In the genomic region with DNA sequence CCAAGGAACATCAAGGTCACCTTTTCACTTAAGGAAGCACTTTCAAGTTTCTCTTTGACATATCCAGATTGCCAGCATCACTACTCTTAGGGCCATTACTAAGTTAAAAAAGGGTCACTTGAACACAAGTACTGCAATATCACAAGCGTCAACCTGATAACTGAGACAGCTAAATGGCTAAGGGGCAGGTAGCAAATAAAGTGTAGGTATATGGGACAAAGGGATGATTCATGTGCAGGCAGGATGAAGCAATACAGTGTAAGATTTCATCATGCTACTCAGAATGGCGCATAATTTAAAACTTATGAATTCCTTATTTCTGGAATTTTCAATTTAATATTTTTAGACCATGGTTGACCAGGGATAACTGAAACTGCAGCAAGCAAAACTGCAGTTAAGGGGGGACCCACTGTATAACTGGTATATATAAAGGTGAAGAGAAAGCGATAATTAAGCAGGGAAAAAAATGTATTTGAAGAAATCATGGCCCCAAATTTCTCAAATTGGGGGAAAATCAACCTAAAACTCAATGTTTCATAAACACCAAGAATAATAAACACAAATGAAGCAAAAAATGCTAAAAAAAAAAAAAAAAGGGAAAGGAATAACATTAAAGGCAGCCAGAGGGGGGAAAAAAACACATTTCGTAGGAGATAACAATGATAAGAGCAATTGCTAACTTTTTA, we compare ENCODE assay signal across 1 cellular context.
A peak's percentile ranks its signal among the peaks of the same experiment; 100 is the strongest.
TF ChIP-seq lines count a peak whose summit lies in the region.

No MANE protein-coding gene starts in this region.

TF ChIP-seq in HepG2, 621 proteins besides CTCF, POLR2A, EP300 and RAD21 (continued from another document):
- TF ChIP-seq, protein P1, sequence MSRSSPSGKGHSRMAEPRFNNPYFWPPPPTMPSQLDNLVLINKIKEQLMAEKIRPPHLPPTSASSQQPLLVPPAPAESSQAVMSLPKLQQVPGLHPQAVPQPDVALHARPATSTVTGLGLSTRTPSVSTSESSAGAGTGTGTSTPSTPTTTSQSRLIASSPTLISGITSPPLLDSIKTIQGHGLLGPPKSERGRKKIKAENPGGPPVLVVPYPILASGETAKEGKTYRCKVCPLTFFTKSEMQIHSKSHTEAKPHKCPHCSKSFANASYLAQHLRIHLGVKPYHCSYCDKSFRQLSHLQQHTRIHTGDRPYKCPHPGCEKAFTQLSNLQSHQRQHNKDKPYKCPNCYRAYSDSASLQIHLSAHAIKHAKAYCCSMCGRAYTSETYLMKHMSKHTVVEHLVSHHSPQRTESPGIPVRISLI (CRISPR knock-in tag; IDR thresholded peaks at IDR 0.05; ENCODE audit: borderline replicate concordance), result no peak
- TF ChIP-seq MAFK (conservative IDR thresholded peaks at IDR 0.05 in 1 of 2, IDR thresholded peaks at IDR 0.05 in 1 of 2; ENCODE audit: low read length in 2 of 2) (no peak), GFI1 (CRISPR knock-in tag; IDR thresholded peaks at IDR 0.05; ENCODE audit: borderline replicate concordance) (no peak), FOSL2 (CRISPR knock-in tag; IDR thresholded peaks at IDR 0.05) (peak; percentile 41; the same call in 1 of the 2 replicates), FOXK2 (IDR thresholded peaks at IDR 0.05) (no peak), FOXM1 (CRISPR knock-in tag; IDR thresholded peaks at IDR 0.05) (no peak), ETV5 (CRISPR knock-in tag; IDR thresholded peaks at IDR 0.05; ENCODE audit: borderline replicate concordance) (no peak), SAP130 (CRISPR knock-in tag; IDR thresholded peaks at IDR 0.05; ENCODE audit: low read depth) (no peak), SOX5 (CRISPR knock-in tag; IDR thresholded peaks at IDR 0.05; ENCODE audit: borderline replicate concordance) (no peak), ZFYVE20 (CRISPR knock-in tag; IDR thresholded peaks at IDR 0.05; ENCODE audit: borderline replicate concordance, low read depth) (no peak), MTA3 (CRISPR knock-in tag; IDR thresholded peaks at IDR 0.05) (no peak), SRSF4 (IDR thresholded peaks at IDR 0.05; ENCODE audit: low read depth, low read length, poor library complexity, severe bottlenecking) (no peak), ZNF124 (CRISPR knock-in tag; IDR thresholded peaks at IDR 0.05) (no peak), ZNF333 (CRISPR knock-in tag; IDR thresholded peaks at IDR 0.05; ENCODE audit: borderline replicate concordance) (no peak), SIX1 (CRISPR knock-in tag; IDR thresholded peaks at IDR 0.05; ENCODE audit: borderline replicate concordance) (no peak), ZFP62 (CRISPR knock-in tag; IDR thresholded peaks at IDR 0.05) (no peak), ZMYM2 (CRISPR knock-in tag; IDR thresholded peaks at IDR 0.05) (no peak)
- TF ChIP-seq, protein P2, sequence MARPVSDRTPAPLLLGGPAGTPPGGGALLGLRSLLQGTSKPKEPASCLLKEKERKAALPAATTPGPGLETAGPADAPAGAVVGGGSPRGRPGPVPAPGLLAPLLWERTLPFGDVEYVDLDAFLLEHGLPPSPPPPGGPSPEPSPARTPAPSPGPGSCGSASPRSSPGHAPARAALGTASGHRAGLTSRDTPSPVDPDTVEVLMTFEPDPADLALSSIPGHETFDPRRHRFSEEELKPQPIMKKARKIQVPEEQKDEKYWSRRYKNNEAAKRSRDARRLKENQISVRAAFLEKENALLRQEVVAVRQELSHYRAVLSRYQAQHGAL (CRISPR knock-in tag; IDR thresholded peaks at IDR 0.05; ENCODE audit: not compliant biosample characterization), result no peak
- TF ChIP-seq, protein P3, sequence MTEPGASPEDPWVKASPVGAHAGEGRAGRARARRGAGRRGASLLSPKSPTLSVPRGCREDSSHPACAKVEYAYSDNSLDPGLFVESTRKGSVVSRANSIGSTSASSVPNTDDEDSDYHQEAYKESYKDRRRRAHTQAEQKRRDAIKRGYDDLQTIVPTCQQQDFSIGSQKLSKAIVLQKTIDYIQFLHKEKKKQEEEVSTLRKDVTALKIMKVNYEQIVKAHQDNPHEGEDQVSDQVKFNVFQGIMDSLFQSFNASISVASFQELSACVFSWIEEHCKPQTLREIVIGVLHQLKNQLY (CRISPR knock-in tag; IDR thresholded peaks at IDR 0.05), result no peak
